ENCODE assay signal across 10 cellular contexts in the genomic region with DNA sequence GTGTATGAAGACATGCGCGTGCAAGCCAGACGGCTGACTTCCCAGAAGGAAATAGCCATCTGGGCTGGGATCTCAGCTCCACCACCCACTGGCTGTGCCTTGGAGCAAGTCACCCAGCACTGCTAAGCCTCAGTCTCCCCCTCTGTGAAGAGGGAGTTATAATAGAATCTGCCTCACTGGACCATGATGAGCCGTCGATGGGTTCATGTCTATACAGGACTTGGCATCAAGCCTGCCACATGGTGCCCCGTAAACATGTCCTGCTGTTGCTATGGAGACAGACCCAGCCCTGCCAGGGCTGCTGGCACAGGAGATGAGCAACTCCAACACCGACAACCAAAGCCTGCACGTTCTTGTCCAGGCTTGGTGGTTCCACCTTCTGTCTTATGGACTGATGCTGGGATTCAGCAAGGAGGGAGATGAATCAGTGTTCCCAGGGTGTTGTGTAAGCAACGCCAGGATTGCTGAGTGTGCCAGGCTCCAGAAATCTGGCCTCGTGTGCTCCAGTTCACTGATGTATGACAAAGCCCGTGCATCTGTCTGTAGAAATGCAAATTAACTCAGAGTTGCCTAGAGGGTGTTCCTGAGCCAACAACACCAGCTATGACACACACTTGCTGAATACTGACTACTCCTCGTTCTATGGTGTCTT. TPM values are rescaled to one million over a fixed set of nuclear protein-coding genes. Genes with fewer than 3 reads are reported as not detected.
DNase-seq lines count a peak whose midpoint lies in the region; ATAC-seq and TF ChIP-seq lines count a peak whose summit lies in the region.
"Had no signal": no experiment of that assay in that cellular context is flagged by ENCODE, and none has a peak within 500 bp of the region (broad histone marks: within the 10 kb centered on the region; RNA-seq: fewer than 3 reads in every experiment).

No MANE protein-coding gene starts in this region.

- H3K36me3 ChIP-seq in IMR-90 (ENCODE audit: control insufficient read depth, insufficient read depth, low read length): no peaks in the 10 kb centered on the region
- H3K36me3 ChIP-seq in adipocyte (ENCODE audit: control insufficient read depth, insufficient read depth, low read length, severe bottlenecking): no peaks in the 10 kb centered on the region

- in situ Hi-C loops in IMR-90 (cut with MboI; ENCODE audit: low sequenced_read_pairs): no loop called here

- POLR2A ChIA-PET in IMR-90 (lab: Charles Lee; ENCODE audit: unreplicated experiment): no interaction called here

- H3K4ac ChIP-seq in IMR-90 (ENCODE audit: low read depth, low read length): no peak overlapping the region

- no TSS peak for BruUV-seq in IMR-90 (replicated peaks; lab: Mats Ljungman, UMichigan)

- peak; percentile 81 for ATAC-seq in GM21737 (IDR thresholded peaks at IDR 0.05; ENCODE audit: unreplicated experiment)
- no peak for ATAC-seq in IMR-90 (ENCODE audit: low read depth)
- ATAC-seq in memory B cell (ENCODE audit: low read depth): peak; percentile 88

- no peak overlapping the region for H2AK9ac ChIP-seq in IMR-90 (replicated peaks; ENCODE audit: low read depth, low read length, poor library complexity)

- no peak overlapping the region for H3K9ac ChIP-seq in IMR-90 (ENCODE audit: low read depth, low read length)
- H3K9ac ChIP-seq in adipocyte (ENCODE audit: low read length): no peak overlapping the region

- 0 out of 2 replicates have a peak, but pooled peaks cover 4% of the 10 kb centered on the region for H3K9me1 ChIP-seq in IMR-90 (ENCODE audit: insufficient read depth, low read length)

- no peak overlapping the region for H4K8ac ChIP-seq in IMR-90 (ENCODE audit: low read depth in 2 of 2, low read length in 2 of 2)

- no peaks in the 10 kb centered on the region for H3K27me3 ChIP-seq in IMR-90 (ENCODE audit: control insufficient read depth, insufficient read depth, low read length)
- peaks cover 14% of the 10 kb centered on the region for H3K27me3 ChIP-seq in adipocyte (replicated peaks; ENCODE audit: control insufficient read depth, insufficient read depth, low read length)

- no peaks in the 10 kb centered on the region for H3K4me1 ChIP-seq in IMR-90 (ENCODE audit: control insufficient read depth, insufficient read depth, low read length)
- no peaks in the 10 kb centered on the region for H3K4me1 ChIP-seq in adipocyte (ENCODE audit: control insufficient read depth, insufficient read depth, low read length)

- H3K4me1 Mint-ChIP-seq in activated naive CD4-positive, alpha-beta T cell treated with anti-CD3 and anti-CD28 coated beads for 36 hours (ENCODE audit: low read depth): peaks cover 6% of the 10 kb centered on the region
- peaks cover 4% of the 10 kb centered on the region for H3K4me1 Mint-ChIP-seq in memory B cell

- H4K20me1 ChIP-seq in IMR-90 (ENCODE audit: insufficient read depth, low read length): no peaks in the 10 kb centered on the region

- H3K9me3 ChIP-seq in IMR-90 (ENCODE audit: control insufficient read depth, insufficient read depth, low read length) (no peaks in the 10 kb centered on the region), adipocyte (ENCODE audit: control insufficient read depth, low read length) (no peaks in the 10 kb centered on the region)

- no peak for TF ChIP-seq POLR2A in IMR-90 (IDR thresholded peaks at IDR 0.05; ENCODE audit: low read depth, low read length)

- no peak overlapping the region for H2BK15ac ChIP-seq in IMR-90 (ENCODE audit: low read depth, low read length)

- no peak overlapping the region for H4K5ac ChIP-seq in IMR-90 (ENCODE audit: low read depth, low read length)

- H3K4me3 Mint-ChIP-seq in activated naive CD4-positive, alpha-beta T cell treated with anti-CD3 and anti-CD28 coated beads for 36 hours: no peak overlapping the region
- H3K4me3 Mint-ChIP-seq in memory B cell: no peak overlapping the region
- H3K4me3 Mint-ChIP-seq: activated naive CD8-positive, alpha-beta T cell had no signal

- H3K4me3 ChIP-seq in IMR-90 (ENCODE audit: insufficient read depth, low read depth, low read length) (no peak overlapping the region), adipocyte (ENCODE audit: low read length) (no peak overlapping the region)

- H3K27ac ChIP-seq in IMR-90 (ENCODE audit: insufficient read depth, low read length): no peak overlapping the region

- no peak overlapping the region for H3K18ac ChIP-seq in IMR-90 (ENCODE audit: low read depth, low read length)

- H2AFZ ChIP-seq in IMR-90 (replicated peaks; ENCODE audit: low read length, poor library complexity): no peak overlapping the region

- no peaks in the 10 kb centered on the region for H3K79me1 ChIP-seq in IMR-90 (ENCODE audit: low read depth in 1 of 2, low read length in 2 of 2)

- H3K36me3 Mint-ChIP-seq in activated naive CD4-positive, alpha-beta T cell treated with anti-CD3 and anti-CD28 coated beads for 36 hours (ENCODE audit: low read depth): no peaks in the 10 kb centered on the region
- H3K36me3 Mint-ChIP-seq in memory B cell: no peaks in the 10 kb centered on the region
- H3K36me3 Mint-ChIP-seq: activated naive CD8-positive, alpha-beta T cell had no signal

- no peak overlapping the region for H2AK5ac ChIP-seq in IMR-90 (ENCODE audit: low read depth, low read length)

- TF ChIP-seq RAD21 in IMR-90 (IDR thresholded peaks at IDR 0.05; ENCODE audit: low read length): no peak

- no peak overlapping the region for H3K27ac Mint-ChIP-seq in activated naive CD4-positive, alpha-beta T cell treated with anti-CD3 and anti-CD28 coated beads for 36 hours
- no peak overlapping the region for H3K27ac Mint-ChIP-seq in memory B cell
- H3K27ac Mint-ChIP-seq: activated naive CD8-positive, alpha-beta T cell had no signal

- H3K4me2 ChIP-seq in IMR-90 (ENCODE audit: low read depth, low read length): no peak overlapping the region

- H2BK120ac ChIP-seq in IMR-90 (ENCODE audit: low read depth, low read length): no peak overlapping the region

- H2BK20ac ChIP-seq in IMR-90 (ENCODE audit: low read depth, low read length): no peak overlapping the region

- dilution Hi-C loops in IMR-90 (cut with HindIII; ENCODE audit: low sequenced_read_pairs, unreplicated experiment): no loop called here

- H3K9me3 Mint-ChIP-seq in activated naive CD4-positive, alpha-beta T cell treated with anti-CD3 and anti-CD28 coated beads for 36 hours: no peaks in the 10 kb centered on the region
- H3K9me3 Mint-ChIP-seq in memory B cell: no peaks in the 10 kb centered on the region

- no peaks in the 10 kb centered on the region for H3K27me3 Mint-ChIP-seq in activated naive CD4-positive, alpha-beta T cell treated with anti-CD3 and anti-CD28 coated beads for 36 hours (ENCODE audit: low read depth)
- H3K27me3 Mint-ChIP-seq in memory B cell: no peaks in the 10 kb centered on the region
- H3K27me3 Mint-ChIP-seq: activated naive CD8-positive, alpha-beta T cell had no signal

- H3K23ac ChIP-seq in IMR-90 (ENCODE audit: low read depth, low read length): no peak overlapping the region

- intact Hi-C loops in activated naive CD4-positive, alpha-beta T cell treated with anti-CD3 and anti-CD28 coated beads for 36 hours (cut with micrococcal nuclease): loop anchor here (1.0 to 2.0 kb wide), 2 partner anchors 12 to 26 kb away; no protein-coding TSS in a partner anchor
- intact Hi-C loops in IMR-90 (cut with micrococcal nuclease): no loop called here

- no peak overlapping the region for H3K14ac ChIP-seq in IMR-90 (replicated peaks; ENCODE audit: low read depth, low read length)

- CTCF ChIA-PET in activated naive CD4-positive, alpha-beta T cell treated with anti-CD3 and anti-CD28 coated beads for 36 hours (lab: Charles Lee): no interaction called here
- CTCF ChIA-PET in IMR-90 (lab: Yijun Ruan, JAX): no interaction called here

- TF ChIP-seq CTCF in IMR-90 (conservative IDR thresholded peaks at IDR 0.05; ENCODE audit: low read depth, low read length): no peak

- DNase-seq in activated naive CD4-positive, alpha-beta T cell treated with anti-CD3 and anti-CD28 coated beads for 36 hours: peak; percentile 42
- DNase-seq in activated naive CD4-positive, alpha-beta T cell (lab: John Stamatoyannopoulos, UW): no peak
- DNase-seq in IMR-90 (peak; percentile 27), adipocyte (ENCODE audit: low read depth) (peak; percentile 39), memory B cell (ENCODE audit: low spot score in 2 of 2) (peak; percentile 72 to 75), SIG-M5 treated with dmso at 0.1 percent for 504 hours (lab: John Stamatoyannopoulos, UW; ENCODE audit: unreplicated experiment) (no peak), SW 1271 (lab: John Stamatoyannopoulos, UW) (no peak)

- H4K91ac ChIP-seq in IMR-90 (ENCODE audit: insufficient read depth, low read depth, low read length): no peak overlapping the region

- WGBS in IMR-90 (ENCODE audit: extremely low coverage in 2 of 2, insufficient read length in 1 of 2), 2 experiments: 53% methylated on average over 4 of the region's 12 CpGs; no CpG with 5 or more reads in 1 of the 2 experiments

- H2BK5ac ChIP-seq in IMR-90 (ENCODE audit: low read depth, low read length, poor library complexity, severe bottlenecking): no peak overlapping the region

- no peak overlapping the region for H3K56ac ChIP-seq in IMR-90 (ENCODE audit: extremely low read depth, insufficient read depth, low read length)

TF ChIP-seq in IMR-90, 13 proteins besides CTCF, POLR2A, EP300 and RAD21 (continues in another document):
- TF ChIP-seq BHLHE40 (IDR thresholded peaks at IDR 0.05; ENCODE audit: low read depth, low read length): peak; percentile 7; the same call in 1 of the 2 replicates

RNA-seq across cellular contexts. Expression of a gene that starts 5.6 kb away (rescaled TPM):
- not detected for total RNA-seq in activated naive CD4-positive, alpha-beta T cell treated with anti-CD3 and anti-CD28 coated beads for 36 hours
- not detected in 2 replicates for total RNA-seq in IMR-90 (2012; rRNA removed)
- not detected in 2 replicates for polyA plus RNA-seq in IMR-90 (2012; rRNA removed)
- polyA plus RNA-seq in IMR-90 (2012; cell fraction: cytosol; rRNA removed): not detected in 2 replicates
- not detected in 2 replicates for polyA plus RNA-seq in IMR-90 (2012; cell fraction: nucleus; rRNA removed; ENCODE audit: low replicate concordance)
- total RNA-seq: skeletal muscle tissue had no signal

RNA-seq across cellular contexts. Expression of a gene that starts 15.2 kb away (rescaled TPM):
- total RNA-seq in activated naive CD4-positive, alpha-beta T cell treated with anti-CD3 and anti-CD28 coated beads for 36 hours: 1 to 10 TPM in 1 of 2 experiments, under 1 TPM in 1; 0.37 to 1.4 TPM
- total RNA-seq in IMR-90 (2012; rRNA removed): not detected in 2 replicates
- polyA plus RNA-seq in IMR-90 (2012; rRNA removed): not detected in 2 replicates
- not detected in 2 replicates for polyA plus RNA-seq in IMR-90 (2012; cell fraction: cytosol; rRNA removed)
- polyA plus RNA-seq in IMR-90 (2012; cell fraction: nucleus; rRNA removed; ENCODE audit: low replicate concordance): 0.02 TPM in 1 of 2 replicates, not detected in the other

RNA-seq across cellular contexts. Expression of a gene that starts 39.9 kb away (rescaled TPM):
- 100 to 1,000 TPM; 281 TPM for total RNA-seq in activated naive CD4-positive, alpha-beta T cell treated with anti-CD3 and anti-CD28 coated beads for 36 hours
- total RNA-seq in IMR-90 (2012; rRNA removed): 185 and 186 TPM in 2 replicates
- 91.9 and 103 TPM in 2 replicates for polyA plus RNA-seq in IMR-90 (2012; rRNA removed)
- 46.5 and 50.7 TPM in 2 replicates for polyA plus RNA-seq in IMR-90 (2012; cell fraction: cytosol; rRNA removed)
- polyA plus RNA-seq in IMR-90 (2012; cell fraction: nucleus; rRNA removed; ENCODE audit: low replicate concordance): 19.0 and 47.9 TPM in 2 replicates

RNA-seq across cellular contexts. Expression of a gene that starts 46.2 kb away (rescaled TPM):
- total RNA-seq in activated naive CD4-positive, alpha-beta T cell treated with anti-CD3 and anti-CD28 coated beads for 36 hours: not detected
- total RNA-seq in IMR-90 (2012; rRNA removed): not detected in 2 replicates
- polyA plus RNA-seq in IMR-90 (2012; rRNA removed): not detected in 2 replicates
- polyA plus RNA-seq in IMR-90 (2012; cell fraction: cytosol; rRNA removed): not detected in 2 replicates
- polyA plus RNA-seq in IMR-90 (2012; cell fraction: nucleus; rRNA removed; ENCODE audit: low replicate concordance): not detected in 2 replicates
- total RNA-seq: skeletal muscle tissue had no signal

Comparison
In these comparisons a context has a peak if more than half of its experiments do, and no peak if none do; other contexts are left out.
1. DNase-seq: peak in activated naive CD4-positive, alpha-beta T cell treated with anti-CD3 and anti-CD28 coated beads for 36 hours (single experiment), IMR-90 (single experiment), adipocyte (single experiment) and memory B cell (2 of 2); none in activated naive CD4-positive, alpha-beta T cell (0 of 4), SIG-M5 treated with dmso at 0.1 percent for 504 hours (single experiment) and SW 1271 (0 of 2).